Comparison of ENCODE assay signal across 10 cellular contexts in genomic region chr1:58857673-58858343, GRCh38.
DNase-seq lines count a peak whose midpoint lies in the region; ATAC-seq and TF ChIP-seq lines count a peak whose summit lies in the region.
"Had no signal": no experiment of that assay in that cellular context is flagged by ENCODE, and none has a peak within 500 bp of the region (broad histone marks: within the 10 kb centered on the region; RNA-seq: fewer than 3 reads in every experiment).

No MANE protein-coding gene starts in this region.

- no peaks in the 10 kb centered on the region for H3K9me3 Mint-ChIP-seq in activated naive CD8-positive, alpha-beta T cell treated with anti-CD3 and anti-CD28 coated beads, Interleukin-2, amount 10 ng/mL, durations not matched to agents 7 days and 5 days

- no peak for TF ChIP-seq CTCF in GM06990 (IDR thresholded peaks at IDR 0.05; ENCODE audit: insufficient read depth, low read length, poor library complexity, severe bottlenecking)
- no peak for TF ChIP-seq CTCF in WERI-Rb-1 (IDR thresholded peaks at IDR 0.05; ENCODE audit: low read depth, low read length)

- H3K27me3 Mint-ChIP-seq in activated naive CD8-positive, alpha-beta T cell treated with anti-CD3 and anti-CD28 coated beads, Interleukin-2, amount 10 ng/mL, durations not matched to agents 7 days and 5 days, result peaks cover 3% of the 10 kb centered on the region

- peaks cover 7% of the 10 kb centered on the region for H3K36me3 Mint-ChIP-seq in activated naive CD8-positive, alpha-beta T cell treated with anti-CD3 and anti-CD28 coated beads, Interleukin-2, amount 10 ng/mL, durations not matched to agents 7 days and 5 days

- peak overlapping the region; percentile 94 for H3K27ac Mint-ChIP-seq in activated naive CD8-positive, alpha-beta T cell treated with anti-CD3 and anti-CD28 coated beads, Interleukin-2, amount 10 ng/mL, durations not matched to agents 7 days and 5 days

- peak overlapping the region; percentile 70 for H3K4me3 Mint-ChIP-seq in activated naive CD8-positive, alpha-beta T cell treated with anti-CD3 and anti-CD28 coated beads, Interleukin-2, amount 10 ng/mL, durations not matched to agents 7 days and 5 days

- H3K4me3 ChIP-seq in GM06990 (replicated peaks; ENCODE audit: low read depth, low read length) (no peak overlapping the region), WERI-Rb-1 (ENCODE audit: low read depth, low read length) (no peak overlapping the region)

- POLR2A ChIA-PET in activated naive CD8-positive, alpha-beta T cell treated with anti-CD3 and anti-CD28 coated beads, Interleukin-2, amount 10 ng/mL, durations not matched to agents 7 days and 5 days (lab: Charles Lee), result interaction anchor here (1.0 to 3.5 kb wide), 10 partner anchors 12 to 438 kb away, joined by 3 to 23 read pairs (median 6); partner anchors contain the start of gene JUN

- no peak overlapping the region for H3K27ac ChIP-seq in WERI-Rb-1
- H3K27ac ChIP-seq: neutrophil had no signal

- H3K4me1 Mint-ChIP-seq in activated naive CD8-positive, alpha-beta T cell treated with anti-CD3 and anti-CD28 coated beads, Interleukin-2, amount 10 ng/mL, durations not matched to agents 7 days and 5 days, result peaks cover 33% of the 10 kb centered on the region

- H3K9me3 ChIP-seq in WERI-Rb-1 (ENCODE audit: severe bottlenecking), result no peaks in the 10 kb centered on the region
- H3K9me3 ChIP-seq: neutrophil had no signal

- H3K36me3 ChIP-seq in GM06990 (ENCODE audit: control insufficient read depth, insufficient read depth, low read length) (no peaks in the 10 kb centered on the region), WERI-Rb-1 (no peaks in the 10 kb centered on the region)
- H3K36me3 ChIP-seq: neutrophil had no signal

- ATAC-seq in GM19372 (IDR thresholded peaks at IDR 0.05; ENCODE audit: low read depth, unreplicated experiment), result peak; percentile 85
- peak; percentile 73 for ATAC-seq in HG03103 (IDR thresholded peaks at IDR 0.05; ENCODE audit: low read depth, unreplicated experiment)
- peak; percentile 72 for ATAC-seq in activated naive CD8-positive, alpha-beta T cell treated with anti-CD3 and anti-CD28 coated beads, Interleukin-2, amount 10 ng/mL, durations not matched to agents 7 days and 5 days (ENCODE audit: low read depth)

- peak; percentile 32 for DNase-seq in GM06990 (ENCODE audit: extremely low read depth, insufficient read length)
- peak; percentile 53 for DNase-seq in activated naive CD8-positive, alpha-beta T cell treated with anti-CD3 and anti-CD28 coated beads, Interleukin-2, amount 10 ng/mL, durations not matched to agents 7 days and 5 days
- DNase-seq in WERI-Rb-1, result no peak
- DNase-seq in D341Med (ENCODE audit: low spot score), result no peak
- no peak for DNase-seq in NCI-H1436 (lab: John Stamatoyannopoulos, UW)
- DNase-seq in NCI-H2196 treated with DMSO at 0.1 percent for 48 hours (lab: John Stamatoyannopoulos, UW; ENCODE audit: unreplicated experiment), result no peak
- DNase-seq: NCI-H1417 treated with DMSO at 0.1 percent for 48 hours had no signal

- H3K27me3 ChIP-seq in GM06990 (replicated peaks; ENCODE audit: control insufficient read depth, insufficient read depth, low read length) (no peaks in the 10 kb centered on the region), WERI-Rb-1 (ENCODE audit: insufficient read depth, low read depth, severe bottlenecking) (no peaks in the 10 kb centered on the region)
- H3K27me3 ChIP-seq: neutrophil had no signal

Comparison
In these comparisons a context has a peak if more than half of its experiments do, and no peak if none do; other contexts are left out.
1. DNase-seq: peak in GM06990 (single experiment) and activated naive CD8-positive, alpha-beta T cell treated with anti-CD3 and anti-CD28 coated beads, Interleukin-2, amount 10 ng/mL, durations not matched to agents 7 days and 5 days (single experiment); none in WERI-Rb-1 (single experiment), D341Med (single experiment), NCI-H1436 (single experiment) and NCI-H2196 treated with DMSO at 0.1 percent for 48 hours (single experiment).
2. Peak in every context shown above with its lines, with median percentiles within 50 percentile points of each other: ATAC-seq.